ENCODE assay signal across 8 cellular contexts in the genomic region with DNA sequence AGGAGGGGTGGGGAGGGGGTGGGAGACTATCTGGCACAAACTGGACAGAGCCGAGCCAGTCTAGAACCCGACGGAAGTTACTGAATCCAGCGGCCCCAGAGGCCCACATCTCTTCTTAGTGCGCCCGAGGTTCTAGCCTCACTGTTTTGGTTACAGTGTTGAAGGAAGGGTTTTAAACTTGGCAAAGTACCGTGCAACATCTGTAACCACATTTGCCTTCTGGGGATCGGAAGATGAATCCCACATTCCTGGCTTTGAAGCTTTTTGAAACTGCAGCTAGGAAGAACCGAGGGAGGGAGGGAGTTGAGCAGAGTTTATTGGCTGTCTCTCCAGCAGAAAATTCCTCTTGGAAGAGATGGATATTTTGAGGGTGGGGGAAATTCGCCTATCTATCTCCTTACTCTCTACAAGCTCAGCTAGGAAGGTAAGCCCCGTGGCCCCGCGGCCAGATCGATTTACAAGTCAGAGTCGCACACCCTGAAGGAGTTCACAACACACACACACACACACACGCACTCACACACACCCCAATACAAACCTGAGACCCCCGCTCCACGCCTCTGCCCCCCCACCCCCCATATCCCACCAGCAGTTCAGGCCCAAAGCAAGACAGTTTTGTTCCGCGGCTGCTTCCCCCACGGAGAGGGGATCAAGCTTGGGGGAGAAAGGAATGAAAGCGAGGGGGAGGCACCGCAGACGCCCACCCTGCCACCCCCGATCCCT. TPM values are rescaled to one million over a fixed set of nuclear protein-coding genes. Genes with fewer than 3 reads are reported as not detected.
DNase-seq lines count a peak whose midpoint lies in the region; ATAC-seq and TF ChIP-seq lines count a peak whose summit lies in the region.

No MANE protein-coding gene starts in this region.

- peak overlapping the region; percentile 96 for H3K27ac Mint-ChIP-seq in activated T-cell treated with anti-CD3 and anti-CD28 coated beads, Interleukin-2, amount 50 U/mL, for 72 hours
- peak overlapping the region; percentile 98 for H3K27ac Mint-ChIP-seq in nephron progenitor cell

- no peaks in the 10 kb centered on the region for H3K9me3 Mint-ChIP-seq in activated T-cell treated with anti-CD3 and anti-CD28 coated beads, Interleukin-2, amount 50 U/mL, for 72 hours
- no peaks in the 10 kb centered on the region for H3K9me3 Mint-ChIP-seq in nephron progenitor cell

- H3K27me3 ChIP-seq in DND-41 (ENCODE audit: insufficient read depth, low read length, poor library complexity), result no peaks in the 10 kb centered on the region

- peak overlapping the region; percentile 70 for H3K4me2 ChIP-seq in DND-41 (ENCODE audit: insufficient read depth, low read length)

- peaks cover 26% of the 10 kb centered on the region for H3K4me1 ChIP-seq in DND-41 (ENCODE audit: insufficient read depth, low read length)

- H2AFZ ChIP-seq in DND-41 (ENCODE audit: low read depth, low read length), result peak overlapping the region; percentile 64

- peak overlapping the region; percentile 50 for H3K9ac ChIP-seq in DND-41 (ENCODE audit: low read depth, low read length)

- H3K4me3 Mint-ChIP-seq in activated T-cell treated with anti-CD3 and anti-CD28 coated beads, Interleukin-2, amount 50 U/mL, for 72 hours, result peak overlapping the region; percentile 88 to 92
- peak overlapping the region; percentile 97 for H3K4me3 Mint-ChIP-seq in nephron progenitor cell

- H4K20me1 ChIP-seq in DND-41 (ENCODE audit: insufficient read depth, low read length), result no peaks in the 10 kb centered on the region

- no peak for DNase-seq in DND-41
- peak; percentile 94 for DNase-seq in M059J (ENCODE audit: low read depth)
- no peak for DNase-seq in activated T-cell treated with anti-CD3 and anti-CD28 coated beads, Interleukin-2, amount 50 U/mL, for 72 hours
- peak; percentile 93 for DNase-seq in fibroblast of the aortic adventitia (ENCODE audit: low read depth)
- DNase-seq in nephron progenitor cell, result peak; percentile 39
- no peak for DNase-seq in OCI-M2 (lab: John Stamatoyannopoulos, UW; ENCODE audit: unreplicated experiment)
- no peak for DNase-seq in COR-L47 (lab: John Stamatoyannopoulos, UW)
- DNase-seq in DMS153 treated with DMSO at 0.1 percent for 48 hours (lab: John Stamatoyannopoulos, UW; ENCODE audit: unreplicated experiment), result no peak

- H3K36me3 Mint-ChIP-seq in activated T-cell treated with anti-CD3 and anti-CD28 coated beads, Interleukin-2, amount 50 U/mL, for 72 hours (ENCODE audit: insufficient read depth in 2 of 2), result peaks cover 5 to 7% of the 10 kb centered on the region in 2 donors
- H3K36me3 Mint-ChIP-seq in nephron progenitor cell (ENCODE audit: low read depth), result no peaks in the 10 kb centered on the region

- H3K4me1 Mint-ChIP-seq in activated T-cell treated with anti-CD3 and anti-CD28 coated beads, Interleukin-2, amount 50 U/mL, for 72 hours (ENCODE audit: low read depth), result peaks cover 74% of the 10 kb centered on the region
- peaks cover 56% of the 10 kb centered on the region for H3K4me1 Mint-ChIP-seq in nephron progenitor cell

- H3K79me2 ChIP-seq in DND-41 (ENCODE audit: insufficient read depth, low read length), result no peaks in the 10 kb centered on the region

- H3K36me3 ChIP-seq in DND-41 (ENCODE audit: insufficient read depth, low read length), result no peaks in the 10 kb centered on the region

- TF ChIP-seq CTCF in DND-41 (IDR thresholded peaks at IDR 0.05; ENCODE audit: borderline replicate concordance, extremely low read depth, low read length, poor library complexity, severe bottlenecking) (no peak), fibroblast of the aortic adventitia (IDR thresholded peaks at IDR 0.05; ENCODE audit: insufficient read depth, low read length) (no peak), nephron progenitor cell (IDR thresholded peaks at IDR 0.05) (no peak)

- peak overlapping the region; percentile 23; the same call in 1 of the 2 replicates for H3K27ac ChIP-seq in DND-41 (ENCODE audit: low read length)

- no peaks in the 10 kb centered on the region for H3K27me3 Mint-ChIP-seq in activated T-cell treated with anti-CD3 and anti-CD28 coated beads, Interleukin-2, amount 50 U/mL, for 72 hours (ENCODE audit: low read depth)
- H3K27me3 Mint-ChIP-seq in nephron progenitor cell (ENCODE audit: low read depth, poor library complexity), result peaks cover 6% of the 10 kb centered on the region

- peak; percentile 10; the same call in 2 of the 3 replicates for ATAC-seq in DND-41 (ENCODE audit: insufficient read depth, low read depth)
- ATAC-seq in activated T-cell treated with anti-CD3 and anti-CD28 coated beads, Interleukin-2, amount 50 U/mL, for 72 hours (replicated peaks in 1 of 2), result no peak

- no peaks in the 10 kb centered on the region for H3K9me3 ChIP-seq in DND-41 (ENCODE audit: insufficient read depth, low read length, severe bottlenecking)

- H3K4me3 ChIP-seq in DND-41 (ENCODE audit: low read depth in 1 of 2, low read length in 2 of 2) (peak overlapping the region; percentile 28 to 65; a peak in 3 of 4 replicates), fibroblast of the aortic adventitia (ENCODE audit: low read depth, low read length) (peak overlapping the region; percentile 87)

RNA-seq across cellular contexts. Expression of a gene that starts 1.0 kb away (rescaled TPM):
- total RNA-seq in M059J (2014; rRNA removed; shearing (Covaris generic)), result 6.4 and 19.2 TPM in 2 replicates
- total RNA-seq in activated T-cell treated with anti-CD3 and anti-CD28 coated beads, Interleukin-2, amount 50 U/mL, for 72 hours, result 10 to 100 TPM; 28.3 to 29.7 TPM
- total RNA-seq in fibroblast of the aortic adventitia (ENCODE audit: low replicate concordance), result 16.2 and 32.9 TPM in 2 replicates

Comparison
In these comparisons a context has a peak if more than half of its experiments do, and no peak if none do; other contexts are left out.
1. DNase-seq: peak in M059J (single experiment), fibroblast of the aortic adventitia (single experiment) and nephron progenitor cell (single experiment); none in DND-41 (single experiment), activated T-cell treated with anti-CD3 and anti-CD28 coated beads, Interleukin-2, amount 50 U/mL, for 72 hours (0 of 2), OCI-M2 (single experiment), COR-L47 (single experiment) and DMS153 treated with DMSO at 0.1 percent for 48 hours (single experiment).